In the genomic region with DNA sequence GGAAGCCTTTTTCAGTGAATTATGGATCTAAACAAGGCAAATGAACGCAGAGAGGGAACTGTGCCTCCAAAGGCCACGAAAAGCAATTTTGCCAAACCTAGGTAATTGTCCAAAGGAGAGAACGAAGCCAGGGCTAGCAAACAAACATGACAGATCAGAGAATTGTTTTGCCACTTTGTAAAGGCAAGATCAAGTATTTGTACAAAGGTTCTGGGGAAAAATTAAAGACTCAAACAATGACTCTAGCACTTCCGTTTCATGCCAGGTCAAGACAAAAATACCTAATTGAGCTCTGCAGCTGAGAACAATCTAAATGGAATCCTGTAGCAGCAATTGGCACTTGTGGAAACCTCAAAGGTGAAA, we compare ENCODE assay signal across 1 cellular context.
TF ChIP-seq lines count a peak whose summit lies in the region.

No MANE protein-coding gene starts in this region.

TF ChIP-seq in WTC11, 78 proteins besides CTCF, POLR2A, EP300 and RAD21 (continued from another document):
- TF ChIP-seq, protein P1, sequence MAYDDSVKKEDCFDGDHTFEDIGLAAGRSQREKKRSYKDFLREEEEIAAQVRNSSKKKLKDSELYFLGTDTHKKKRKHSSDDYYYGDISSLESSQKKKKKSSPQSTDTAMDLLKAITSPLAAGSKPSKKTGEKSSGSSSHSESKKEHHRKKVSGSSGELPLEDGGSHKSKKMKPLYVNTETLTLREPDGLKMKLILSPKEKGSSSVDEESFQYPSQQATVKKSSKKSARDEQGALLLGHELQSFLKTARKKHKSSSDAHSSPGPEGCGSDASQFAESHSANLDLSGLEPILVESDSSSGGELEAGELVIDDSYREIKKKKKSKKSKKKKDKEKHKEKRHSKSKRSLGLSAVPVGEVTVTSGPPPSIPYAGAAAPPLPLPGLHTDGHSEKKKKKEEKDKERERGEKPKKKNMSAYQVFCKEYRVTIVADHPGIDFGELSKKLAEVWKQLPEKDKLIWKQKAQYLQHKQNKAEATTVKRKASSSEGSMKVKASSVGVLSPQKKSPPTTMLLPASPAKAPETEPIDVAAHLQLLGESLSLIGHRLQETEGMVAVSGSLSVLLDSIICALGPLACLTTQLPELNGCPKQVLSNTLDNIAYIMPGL (CRISPR knock-in tag; IDR thresholded peaks at IDR 0.05) = no peak
- no peak for TF ChIP-seq E2F5 (CRISPR knock-in tag; IDR thresholded peaks at IDR 0.05)
- TF ChIP-seq KAT7 (CRISPR knock-in tag; IDR thresholded peaks at IDR 0.05; ENCODE audit: borderline replicate concordance) = no peak
